3 cellular contexts compared by ENCODE assay signal in genomic region chr1:32895325-32896215, GRCh38.
TF ChIP-seq lines count a peak whose summit lies in the region.

No MANE protein-coding gene starts in this region.

TF ChIP-seq in SK-N-SH, 30 proteins besides CTCF, POLR2A, EP300 and RAD21 (continued from another document):
- TF ChIP-seq MXI1 (IDR thresholded peaks at IDR 0.05; ENCODE audit: low read depth, low read length), result no peak
- TF ChIP-seq SMC3 (IDR thresholded peaks at IDR 0.05; ENCODE audit: low read depth, low read length), result no peak
- no peak for TF ChIP-seq YY1 (IDR thresholded peaks at IDR 0.05; ENCODE audit: low read depth)
- no peak for TF ChIP-seq RCOR1 (IDR thresholded peaks at IDR 0.05; ENCODE audit: low read length)
- TF ChIP-seq USF2 (IDR thresholded peaks at IDR 0.05; ENCODE audit: borderline replicate concordance, low read depth, low read length), result no peak
- no peak for TF ChIP-seq MEF2A (IDR thresholded peaks at IDR 0.05; ENCODE audit: borderline replicate concordance, low read depth)
- TF ChIP-seq MAX (IDR thresholded peaks at IDR 0.05; ENCODE audit: low read depth), result no peak
- no peak for TF ChIP-seq NFIC (IDR thresholded peaks at IDR 0.05; ENCODE audit: borderline replicate concordance)
- no peak for TF ChIP-seq ELF1 (IDR thresholded peaks at IDR 0.05)
- no peak for TF ChIP-seq SIN3A (IDR thresholded peaks at IDR 0.05; ENCODE audit: borderline replicate concordance, low read depth, low read length)
- TF ChIP-seq JUND (IDR thresholded peaks at IDR 0.05), result no peak
- TF ChIP-seq TEAD4 (IDR thresholded peaks at IDR 0.05; ENCODE audit: borderline replicate concordance, insufficient read depth), result no peak
- no peak for TF ChIP-seq IRF3 (IDR thresholded peaks at IDR 0.05; ENCODE audit: low read depth, low read length)

TF ChIP-seq in SK-N-SH treated with all-trans-retinoic acid at 6 μM for 48 hours, 23 proteins besides CTCF, POLR2A, EP300 and RAD21:
- TF ChIP-seq, protein P1, sequence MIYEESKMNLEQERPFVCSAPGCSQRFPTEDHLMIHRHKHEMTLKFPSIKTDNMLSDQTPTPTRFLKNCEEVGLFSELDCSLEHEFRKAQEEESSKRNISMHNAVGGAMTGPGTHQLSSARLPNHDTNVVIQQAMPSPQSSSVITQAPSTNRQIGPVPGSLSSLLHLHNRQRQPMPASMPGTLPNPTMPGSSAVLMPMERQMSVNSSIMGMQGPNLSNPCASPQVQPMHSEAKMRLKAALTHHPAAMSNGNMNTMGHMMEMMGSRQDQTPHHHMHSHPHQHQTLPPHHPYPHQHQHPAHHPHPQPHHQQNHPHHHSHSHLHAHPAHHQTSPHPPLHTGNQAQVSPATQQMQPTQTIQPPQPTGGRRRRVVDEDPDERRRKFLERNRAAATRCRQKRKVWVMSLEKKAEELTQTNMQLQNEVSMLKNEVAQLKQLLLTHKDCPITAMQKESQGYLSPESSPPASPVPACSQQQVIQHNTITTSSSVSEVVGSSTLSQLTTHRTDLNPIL (CRISPR knock-in tag; IDR thresholded peaks at IDR 0.05; ENCODE audit: low read depth), result no peak
- no peak for TF ChIP-seq ARNTL (CRISPR knock-in tag; IDR thresholded peaks at IDR 0.05; ENCODE audit: borderline replicate concordance, low read depth)
- TF ChIP-seq RARB (CRISPR knock-in tag; IDR thresholded peaks at IDR 0.05), result no peak
- TF ChIP-seq CSDC2 (CRISPR knock-in tag; IDR thresholded peaks at IDR 0.05), result no peak
- no peak for TF ChIP-seq ZFP3 (CRISPR knock-in tag; IDR thresholded peaks at IDR 0.05)
- TF ChIP-seq ZNF8 (CRISPR knock-in tag; IDR thresholded peaks at IDR 0.05), result no peak
- TF ChIP-seq ZFP30 (CRISPR knock-in tag; IDR thresholded peaks at IDR 0.05), result no peak
TF ChIP-seq in SK-N-SH treated with all-trans-retinoic acid at 6 μM for 48 hours: peak in this region for 0.

TF ChIP-seq in WTC11, 78 proteins besides CTCF, POLR2A, EP300 and RAD21 (continued from another document):
- TF ChIP-seq USF2 (CRISPR knock-in tag; IDR thresholded peaks at IDR 0.05) (no peak), GRHL2 (CRISPR knock-in tag; IDR thresholded peaks at IDR 0.05; ENCODE audit: insufficient replicate concordance, severe bottlenecking) (no peak), MXD4 (CRISPR knock-in tag; IDR thresholded peaks at IDR 0.05; ENCODE audit: borderline replicate concordance) (no peak), ZNF317 (CRISPR knock-in tag; IDR thresholded peaks at IDR 0.05; ENCODE audit: borderline replicate concordance, low read depth) (no peak), ZNF416 (CRISPR knock-in tag; IDR thresholded peaks at IDR 0.05) (no peak), TCF7 (CRISPR knock-in tag; IDR thresholded peaks at IDR 0.05; ENCODE audit: low read depth) (no peak), FOXP1 (CRISPR knock-in tag; IDR thresholded peaks at IDR 0.05; ENCODE audit: borderline replicate concordance) (no peak), E2F5 (CRISPR knock-in tag; IDR thresholded peaks at IDR 0.05) (no peak), MYBL2 (CRISPR knock-in tag; IDR thresholded peaks at IDR 0.05) (no peak), ZNF263 (CRISPR knock-in tag; IDR thresholded peaks at IDR 0.05; ENCODE audit: low read depth) (no peak), ERG (CRISPR knock-in tag; IDR thresholded peaks at IDR 0.05) (no peak)
- TF ChIP-seq, protein P2, sequence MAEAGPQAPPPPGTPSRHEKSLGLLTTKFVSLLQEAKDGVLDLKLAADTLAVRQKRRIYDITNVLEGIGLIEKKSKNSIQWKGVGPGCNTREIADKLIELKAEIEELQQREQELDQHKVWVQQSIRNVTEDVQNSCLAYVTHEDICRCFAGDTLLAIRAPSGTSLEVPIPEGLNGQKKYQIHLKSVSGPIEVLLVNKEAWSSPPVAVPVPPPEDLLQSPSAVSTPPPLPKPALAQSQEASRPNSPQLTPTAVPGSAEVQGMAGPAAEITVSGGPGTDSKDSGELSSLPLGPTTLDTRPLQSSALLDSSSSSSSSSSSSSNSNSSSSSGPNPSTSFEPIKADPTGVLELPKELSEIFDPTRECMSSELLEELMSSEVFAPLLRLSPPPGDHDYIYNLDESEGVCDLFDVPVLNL (CRISPR knock-in tag; IDR thresholded peaks at IDR 0.05; ENCODE audit: borderline replicate concordance, low read depth), result no peak
- TF ChIP-seq, protein P3, sequence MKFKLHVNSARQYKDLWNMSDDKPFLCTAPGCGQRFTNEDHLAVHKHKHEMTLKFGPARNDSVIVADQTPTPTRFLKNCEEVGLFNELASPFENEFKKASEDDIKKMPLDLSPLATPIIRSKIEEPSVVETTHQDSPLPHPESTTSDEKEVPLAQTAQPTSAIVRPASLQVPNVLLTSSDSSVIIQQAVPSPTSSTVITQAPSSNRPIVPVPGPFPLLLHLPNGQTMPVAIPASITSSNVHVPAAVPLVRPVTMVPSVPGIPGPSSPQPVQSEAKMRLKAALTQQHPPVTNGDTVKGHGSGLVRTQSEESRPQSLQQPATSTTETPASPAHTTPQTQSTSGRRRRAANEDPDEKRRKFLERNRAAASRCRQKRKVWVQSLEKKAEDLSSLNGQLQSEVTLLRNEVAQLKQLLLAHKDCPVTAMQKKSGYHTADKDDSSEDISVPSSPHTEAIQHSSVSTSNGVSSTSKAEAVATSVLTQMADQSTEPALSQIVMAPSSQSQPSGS (CRISPR knock-in tag; IDR thresholded peaks at IDR 0.05; ENCODE audit: borderline replicate concordance, low read depth), result no peak
